30 cellular contexts compared by ENCODE assay signal in the genomic region with DNA sequence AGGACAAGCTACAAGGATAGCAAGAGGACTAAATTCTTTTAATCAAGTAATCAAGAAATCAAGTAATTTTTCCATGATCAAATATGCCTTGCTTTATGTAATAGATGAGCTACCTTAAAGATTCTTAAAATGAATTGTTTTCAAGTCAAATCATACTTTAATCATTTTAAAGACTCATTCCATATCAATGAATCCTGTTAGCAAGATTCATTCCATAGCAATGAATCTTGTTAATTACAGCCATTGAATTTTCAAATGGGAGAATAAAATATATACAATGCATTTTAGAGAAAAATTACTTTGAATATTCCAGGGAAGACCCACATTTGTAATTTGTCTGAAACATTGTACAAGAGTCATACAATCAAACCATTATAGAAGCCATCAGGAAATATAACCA.
"Had no signal": no experiment of that assay in that cellular context is flagged by ENCODE, and none has a peak within 500 bp of the region (broad histone marks: within the 10 kb centered on the region; RNA-seq: fewer than 3 reads in every experiment).

No MANE protein-coding gene starts in this region.

- H3K9me3 ChIP-seq: adrenal gland, body of pancreas had no signal

- H3K4me3 ChIP-seq: adrenal gland, body of pancreas had no signal

- H3K4me1 ChIP-seq: adrenal gland, body of pancreas had no signal

- H3K27ac ChIP-seq: adrenal gland, body of pancreas, brain microvascular endothelial cell, VCaP had no signal

- H3K36me3 ChIP-seq: adrenal gland, brain microvascular endothelial cell had no signal

- H3K27me3 ChIP-seq: adrenal gland, body of pancreas, brain microvascular endothelial cell had no signal

- FAIRE-seq: astrocyte, TTC549 had no signal

- DNase-seq: activated B cell treated with CpG ODN at 0.5 μM for 24 hours; activated CD4-positive, alpha-beta memory T cell treated with anti-CD3 and anti-CD28 coated beads for 36 hours; activated CD4-positive, alpha-beta T cell treated with anti-CD3 and anti-CD28 coated beads for 4 hours; activated CD4-positive, alpha-beta T cell treated with anti-CD3 and anti-CD28 coated beads, Interleukin-2, amount 50 U/mL, for 1 hour; activated CD4-positive, alpha-beta T cell treated with anti-CD3 and anti-CD28 coated beads, Interleukin-2, amount 50 U/mL, for 4 hours; activated CD4-positive, CD25-positive, alpha-beta regulatory T cell treated with anti-CD3 and anti-CD28 coated beads, Interleukin-2, amount 50 U/mL, for 72 hours; activated CD8-positive, alpha-beta memory T cell treated with anti-CD3 and anti-CD28 coated beads, Interleukin-2, amount 50 U/mL, for 4 hours; activated CD8-positive, alpha-beta T cell treated with anti-CD3 and anti-CD28 coated beads for 36 hours; activated effector memory CD4-positive, alpha-beta T cell treated with anti-CD3 and anti-CD28 coated beads, Interleukin-2, amount 50 U/mL, for 16 hours; activated gamma-delta T cell treated with Interleukin-2 at 50 U/mL for 16 hours; activated naive CD4-positive, alpha-beta T cell; activated naive CD4-positive, alpha-beta T cell treated with anti-CD3 and anti-CD28 coated beads for 36 hours; activated naive CD4-positive, alpha-beta T cell treated with anti-CD3 and anti-CD28 coated beads, Interleukin-2, amount 50 U/mL, for 16 hours; activated naive CD8-positive, alpha-beta T cell treated with anti-CD3 and anti-CD28 coated beads for 36 hours; activated T-cell treated with anti-CD3 and anti-CD28 coated beads for 4 hours; activated T-cell treated with anti-CD3 and anti-CD28 coated beads, Interleukin-2, amount 50 U/mL, for 1 hour; activated T-cell treated with anti-CD3 and anti-CD28 coated beads, Interleukin-2, amount 50 U/mL, for 4 hours; activated T-cell treated with anti-CD3 and anti-CD28 coated beads, Interleukin-2, amount 50 U/mL, for 72 hours; adrenal gland; amniotic stem cell; aorta; body of pancreas; brain microvascular endothelial cell; central memory CD4-positive, alpha-beta T cell; T-helper 1 cell; T-helper 2 cell; T-helper 9 cell had no signal
